ENCODE assay signal across 15 cellular contexts in genomic region chr1:39393645-39394044, GRCh38.
A peak's percentile ranks its signal among the peaks of the same experiment; 100 is the strongest.
DNase-seq lines count a peak whose midpoint lies in the region; ATAC-seq and TF ChIP-seq lines count a peak whose summit lies in the region.
"Had no signal": no experiment of that assay in that cellular context is flagged by ENCODE, and none has a peak within 500 bp of the region (broad histone marks: within the 10 kb centered on the region; RNA-seq: fewer than 3 reads in every experiment).

No MANE protein-coding gene starts in this region.

- H3K4me3 ChIP-seq in heart right ventricle: no peak overlapping the region
- H3K4me3 ChIP-seq in body of pancreas: no peak overlapping the region
- no peak overlapping the region for H3K4me3 ChIP-seq in muscle layer of colon (ENCODE audit: low read depth in 1 of 2, low read length in 2 of 2)
- H3K4me3 ChIP-seq in aorta (ENCODE audit: low read length in 2 of 2): no peak overlapping the region
- no peak overlapping the region for H3K4me3 ChIP-seq in vagina
- H3K4me3 ChIP-seq: lung had no signal

- H3K9ac ChIP-seq in muscle layer of colon (ENCODE audit: low read length): no peak overlapping the region
- H3K9ac ChIP-seq: parathyroid adenoma had no signal

- H3K27me3 ChIP-seq in heart right ventricle (no peaks in the 10 kb centered on the region), body of pancreas (no peaks in the 10 kb centered on the region), muscle layer of colon (ENCODE audit: control insufficient read depth in 1 of 2, insufficient read depth in 2 of 2, low read length in 2 of 2) (no peaks in the 10 kb centered on the region), aorta (ENCODE audit: control insufficient read depth in 1 of 2, insufficient read depth in 2 of 2, low read length in 1 of 2) (no peaks in the 10 kb centered on the region), vagina (no peaks in the 10 kb centered on the region)
- H3K27me3 ChIP-seq: BE2C had no signal

- H3K36me3 ChIP-seq in heart right ventricle: peaks cover 0 to 24% (median 7%) of the 10 kb centered on the region in 9 donors
- no peaks in the 10 kb centered on the region for H3K36me3 ChIP-seq in body of pancreas (replicated peaks in 1 of 2; ENCODE audit: insufficient read depth in 1 of 2, low read depth in 2 of 2)
- H3K36me3 ChIP-seq in muscle layer of colon (ENCODE audit: insufficient read depth, low read length): peaks cover 3% of the 10 kb centered on the region
- no peaks in the 10 kb centered on the region for H3K36me3 ChIP-seq in aorta (ENCODE audit: control insufficient read depth in 1 of 2, insufficient read depth in 2 of 2, low read length in 1 of 2)
- H3K36me3 ChIP-seq in vagina: peaks cover 0 to 8% of the 10 kb centered on the region in 2 donors
- H3K36me3 ChIP-seq: BE2C had no signal

- 85 to 86% methylated on average over 11 of the region's 11 CpGs for WGBS in heart right ventricle, 2 donors
- 92 to 93% methylated on average over 11 of the region's 11 CpGs for WGBS in body of pancreas, 2 donors
- 91 to 93% methylated on average over 11 of the region's 11 CpGs for WGBS in aorta, 2 donors

- peaks cover 19 to 93% (median 77%) of the 10 kb centered on the region in 9 donors for H3K4me1 ChIP-seq in heart right ventricle
- H3K4me1 ChIP-seq in body of pancreas: peaks cover 68% of the 10 kb centered on the region
- H3K4me1 ChIP-seq in muscle layer of colon (ENCODE audit: insufficient read depth, low read length): peaks cover 70% of the 10 kb centered on the region
- H3K4me1 ChIP-seq in aorta (ENCODE audit: control insufficient read depth in 1 of 2, insufficient read depth in 2 of 2, low read length in 2 of 2): peaks cover 11 to 12% of the 10 kb centered on the region in 2 donors
- H3K4me1 ChIP-seq in vagina: peaks cover 79% of the 10 kb centered on the region
- H3K4me1 ChIP-seq: BE2C had no signal

- DNase-seq in heart right ventricle (no peak), Right ventricle myocardium superior (no peak), body of pancreas (no peak), aorta (no peak), left lobe of liver (ENCODE audit: low spot score) (no peak), SIG-M5 treated with dmso at 0.1 percent for 504 hours (lab: John Stamatoyannopoulos, UW; ENCODE audit: unreplicated experiment) (no peak), vagina (ENCODE audit: extremely low spot score in 2 of 2) (no peak)
- DNase-seq: amniotic stem cell, BE2C, H7, head of caudate nucleus, NCI-H1092 had no signal

- no peaks in the 10 kb centered on the region for H3K9me3 ChIP-seq in heart right ventricle
- no peaks in the 10 kb centered on the region for H3K9me3 ChIP-seq in body of pancreas
- H3K9me3 ChIP-seq in muscle layer of colon (ENCODE audit: low read length): no peaks in the 10 kb centered on the region
- H3K9me3 ChIP-seq in aorta (ENCODE audit: control insufficient read depth, low read length): no peaks in the 10 kb centered on the region
- no peaks in the 10 kb centered on the region for H3K9me3 ChIP-seq in vagina
- H3K9me3 ChIP-seq: BE2C had no signal

- intact Hi-C loops in heart right ventricle (cut with DNase I): loop anchor here in 3 of 10 donors (2.0 to 10.0 kb wide), 3 partner anchors 15 to 199 kb away; no protein-coding TSS in a partner anchor
- intact Hi-C loops in Right ventricle myocardium superior (cut with DNase I): no loop called here
- intact Hi-C loops in body of pancreas (cut with DNase I): no loop called here
- intact Hi-C loops in aorta (cut with DNase I): no loop called here
- intact Hi-C loops in vagina (cut with DNase I): no loop called here

- H3K27ac ChIP-seq in heart right ventricle (peak overlapping the region in 9 of 10 donors; percentile 23 to 93 (median 79)), body of pancreas (peak overlapping the region in 3 of 4 donors; percentile 77 to 89 (median 86)), muscle layer of colon (ENCODE audit: low read depth, low read length) (peak overlapping the region; percentile 56), aorta (ENCODE audit: low read depth in 1 of 2, low read length in 2 of 2) (peak overlapping the region; percentile 18 to 68), vagina (no peak overlapping the region)

- ATAC-seq in heart right ventricle: no peak
- no peak for ATAC-seq in Right ventricle myocardium superior (ENCODE audit: poor library complexity)
- ATAC-seq in body of pancreas: no peak
- no peak for ATAC-seq in aorta (ENCODE audit: low FRiP score)
- no peak for ATAC-seq in left lobe of liver

- TF ChIP-seq CTCF in heart right ventricle (IDR thresholded peaks at IDR 0.05) (no peak), body of pancreas (IDR thresholded peaks at IDR 0.05) (no peak), vagina (IDR thresholded peaks at IDR 0.05) (no peak)

- no peak for TF ChIP-seq POLR2A in body of pancreas (IDR thresholded peaks at IDR 0.05)
- no peak for TF ChIP-seq POLR2A in vagina (IDR thresholded peaks at IDR 0.05)
